ENCODE assay signal across 19 cellular contexts in genomic region chr10:43859016-43859525, GRCh38.
DNase-seq lines count a peak whose midpoint lies in the region; ATAC-seq, FAIRE-seq and TF ChIP-seq lines count a peak whose summit lies in the region.
"Had no signal": no experiment of that assay in that cellular context is flagged by ENCODE, and none has a peak within 500 bp of the region (broad histone marks: within the 10 kb centered on the region; RNA-seq: fewer than 3 reads in every experiment).

No MANE protein-coding gene starts in this region.

- no peak overlapping the region for H3K9ac ChIP-seq in K562 (ENCODE audit: insufficient read depth in 1 of 2, low read depth in 2 of 2, low read length in 2 of 2)
- H3K9ac ChIP-seq in endothelial cell of umbilical vein (replicated peaks; ENCODE audit: extremely low read depth, insufficient read depth, low read length): no peak overlapping the region

- no peaks in the 10 kb centered on the region for H3K9me1 ChIP-seq in K562 (ENCODE audit: control insufficient read depth, insufficient read depth, low read length)
- H3K9me1 ChIP-seq in endothelial cell of umbilical vein (replicated peaks; ENCODE audit: control insufficient read depth, extremely low read depth, insufficient read depth, low read length): no peaks in the 10 kb centered on the region

- H3K4me1 Mint-ChIP-seq in nephron progenitor cell: peaks cover 19% of the 10 kb centered on the region
- H3K4me1 Mint-ChIP-seq: CD8-positive, alpha-beta memory T cell had no signal

- no peak for TF ChIP-seq EP300 in K562 (IDR thresholded peaks at IDR 0.05; ENCODE audit: low read length)

- no peak overlapping the region for H3K4me3 ChIP-seq in right cardiac atrium (ENCODE audit: low read length)
- no peak overlapping the region for H3K4me3 ChIP-seq in K562
- H3K4me3 ChIP-seq in endothelial cell of umbilical vein (replicated peaks in 1 of 3; ENCODE audit: insufficient read depth in 1 of 3, low read depth in 1 of 3, low read length in 3 of 3): no peak overlapping the region
- H3K4me3 ChIP-seq in gastrocnemius medialis: no peak overlapping the region
- H3K4me3 ChIP-seq: HAP-1 had no signal

- no peaks in the 10 kb centered on the region for H3K36me3 ChIP-seq in K562 (ENCODE audit: control insufficient read depth, insufficient read depth, low read length)
- no peaks in the 10 kb centered on the region for H3K36me3 ChIP-seq in endothelial cell of umbilical vein (ENCODE audit: control insufficient read depth in 2 of 2, extremely low read depth in 1 of 2, insufficient read depth in 2 of 2, low read length in 2 of 2)
- no peaks in the 10 kb centered on the region for H3K36me3 ChIP-seq in gastrocnemius medialis
- H3K36me3 ChIP-seq: BE2C, HAP-1 had no signal

- no peak overlapping the region for H3K27ac Mint-ChIP-seq in nephron progenitor cell
- H3K27ac Mint-ChIP-seq: CD4-positive, CD25-positive, alpha-beta regulatory T cell; CD8-positive, alpha-beta memory T cell had no signal

- H3K27me3 ChIP-seq in right cardiac atrium (ENCODE audit: control insufficient read depth, insufficient read depth) (no peaks in the 10 kb centered on the region), K562 (ENCODE audit: control insufficient read depth in 2 of 2, insufficient read depth in 2 of 2, low read length in 2 of 2) (peaks cover 2 to 6% of the 10 kb centered on the region in 2 experiments; a peak in 2 of 5 replicates), endothelial cell of umbilical vein (ENCODE audit: control insufficient read depth in 2 of 2, insufficient read depth in 2 of 2, low read length in 2 of 2) (no peaks in the 10 kb centered on the region), gastrocnemius medialis (no peaks in the 10 kb centered on the region)
- H3K27me3 ChIP-seq: BE2C had no signal

- H3K36me3 Mint-ChIP-seq in nephron progenitor cell (ENCODE audit: low read depth): no peaks in the 10 kb centered on the region
- H3K36me3 Mint-ChIP-seq: CD4-positive, CD25-positive, alpha-beta regulatory T cell; CD8-positive, alpha-beta memory T cell had no signal

- no TSS peak for BruUV-seq in K562 (replicated peaks; lab: Mats Ljungman, UMichigan)
- no TSS peak for BruUV-seq in endothelial cell of umbilical vein (replicated peaks; lab: Mats Ljungman, UMichigan)

- no peak overlapping the region for H3K4me3 Mint-ChIP-seq in nephron progenitor cell
- H3K4me3 Mint-ChIP-seq: CD4-positive, CD25-positive, alpha-beta regulatory T cell; CD8-positive, alpha-beta memory T cell had no signal

- H4K20me1 ChIP-seq in K562 (replicated peaks; ENCODE audit: control insufficient read depth, insufficient read depth, low read length): no peaks in the 10 kb centered on the region
- H4K20me1 ChIP-seq in endothelial cell of umbilical vein (replicated peaks; ENCODE audit: control insufficient read depth, extremely low read depth, insufficient read depth, low read length): no peaks in the 10 kb centered on the region

- intact Hi-C loops in right cardiac atrium (cut with DNase I) (no loop called here), left cardiac atrium (cut with DNase I) (no loop called here), K562 (cut with micrococcal nuclease) (loop anchor here (10.0 kb wide), 1 partner anchor 184 kb away; no protein-coding TSS in a partner anchor), endothelial cell of umbilical vein (cut with micrococcal nuclease) (no loop called here), gastrocnemius medialis (cut with DNase I; ENCODE audit: low total_unique reads) (no loop called here)

- H3K27ac ChIP-seq in right cardiac atrium (ENCODE audit: low read length) (peak overlapping the region; percentile 55), K562 (ENCODE audit: extremely low read depth, low read depth, low read length) (no peak overlapping the region), endothelial cell of umbilical vein (ENCODE audit: insufficient read depth, low read depth, low read length) (peak overlapping the region; percentile 80), gastrocnemius medialis (peak overlapping the region in 3 of 4 donors; percentile 29 to 51 (median 33))

- TF ChIP-seq CTCF in K562 (IDR thresholded peaks at IDR 0.05 in 2 of 3, conservative IDR thresholded peaks at IDR 0.05 in 1 of 3; ENCODE audit: insufficient read depth in 2 of 3, low read depth in 1 of 3, low read length in 3 of 3) (no peak), endothelial cell of umbilical vein (IDR thresholded peaks at IDR 0.05; ENCODE audit: extremely low read depth in 1 of 2, insufficient read depth in 1 of 2, low read depth in 1 of 2, low read length in 2 of 2) (no peak), gastrocnemius medialis (IDR thresholded peaks at IDR 0.05 in 4 of 5, conservative IDR thresholded peaks at IDR 0.05 in 1 of 5) (no peak), nephron progenitor cell (IDR thresholded peaks at IDR 0.05) (no peak)

- H3K9me3 ChIP-seq in right cardiac atrium (ENCODE audit: control insufficient read depth, low read length) (no peaks in the 10 kb centered on the region), K562 (replicated peaks; ENCODE audit: control insufficient read depth, insufficient read depth, low read depth, low read length) (no peaks in the 10 kb centered on the region), endothelial cell of umbilical vein (replicated peaks; ENCODE audit: control insufficient read depth, insufficient read depth, low read length) (no peaks in the 10 kb centered on the region), gastrocnemius medialis (no peaks in the 10 kb centered on the region)
- H3K9me3 ChIP-seq: BE2C, HAP-1 had no signal

- H3K4me2 ChIP-seq in K562 (ENCODE audit: insufficient read depth, low read length) (no peak overlapping the region), endothelial cell of umbilical vein (ENCODE audit: insufficient read depth, low read length) (peak overlapping the region; percentile 31)

- TF ChIP-seq POLR2A in K562 (conservative IDR thresholded peaks at IDR 0.05) (no peak), endothelial cell of umbilical vein (IDR thresholded peaks at IDR 0.05; ENCODE audit: low read depth, low read length) (no peak), gastrocnemius medialis (IDR thresholded peaks at IDR 0.05) (no peak)

- H3K79me2 ChIP-seq in K562 (ENCODE audit: control insufficient read depth, insufficient read depth, low read length) (no peaks in the 10 kb centered on the region), endothelial cell of umbilical vein (ENCODE audit: control insufficient read depth, insufficient read depth, low read length) (no peaks in the 10 kb centered on the region)

- H3K9me3 Mint-ChIP-seq in nephron progenitor cell: no peaks in the 10 kb centered on the region
- H3K9me3 Mint-ChIP-seq: CD8-positive, alpha-beta memory T cell had no signal

- dilution Hi-C loops in endothelial cell of umbilical vein (cut with MboI; ENCODE audit: extremely low pct_ligation_motif_present, low sequenced_read_pairs): no loop called here

- WGBS in right cardiac atrium: 85% methylated on average over 6 of the region's 6 CpGs
- WGBS in K562 (ENCODE audit: insufficient coverage, low coverage, missing lambda C conversion rate): 0% methylated on average over 6 of the region's 6 CpGs

- TF ChIP-seq RAD21 in K562 (CRISPR knock-in tag; conservative IDR thresholded peaks at IDR 0.05 in 1 of 2, IDR thresholded peaks at IDR 0.05 in 1 of 2): no peak

- POLR2A ChIA-PET in K562 (lab: Yijun Ruan, JAX) (interaction anchor here (0.6 to 0.7 kb wide), 2 partner anchors 18 to 32 kb away, joined by 3 read pairs; no protein-coding TSS in a partner anchor), endothelial cell of umbilical vein (lab: Charles Lee) (interaction anchor here (0.8 kb wide), 1 partner anchor 12 kb away, joined by 3 read pairs; no protein-coding TSS in a partner anchor)

- no peak overlapping the region for H2AFZ ChIP-seq in K562 (ENCODE audit: low read depth, low read length)
- H2AFZ ChIP-seq in endothelial cell of umbilical vein (ENCODE audit: low read depth, low read length): peak overlapping the region; percentile 21

- in situ Hi-C loops in K562 (cut with MboI) (no loop called here), gastrocnemius medialis (cut with MboI; ENCODE audit: low sequenced_read_pairs in 4 of 4) (no loop called here)

- peaks cover 24% of the 10 kb centered on the region for H3K27me3 Mint-ChIP-seq in nephron progenitor cell (ENCODE audit: low read depth, poor library complexity)
- H3K27me3 Mint-ChIP-seq: CD4-positive, CD25-positive, alpha-beta regulatory T cell had no signal

- H3K4me1 ChIP-seq in right cardiac atrium (ENCODE audit: control insufficient read depth, insufficient read depth, low read length): peaks cover 18% of the 10 kb centered on the region
- no peaks in the 10 kb centered on the region for H3K4me1 ChIP-seq in K562 (replicated peaks in 1 of 2; ENCODE audit: control insufficient read depth in 2 of 2, insufficient read depth in 2 of 2, low read length in 2 of 2)
- H3K4me1 ChIP-seq in endothelial cell of umbilical vein (ENCODE audit: control insufficient read depth, extremely low read depth, insufficient read depth, low read length): peaks cover 53% of the 10 kb centered on the region
- peaks cover under 1 to 4% of the 10 kb centered on the region in 2 donors for H3K4me1 ChIP-seq in gastrocnemius medialis
- H3K4me1 ChIP-seq: HAP-1 had no signal

- DNase-seq in right cardiac atrium: no peak
- DNase-seq in left cardiac atrium: no peak
- DNase-seq in K562 (ENCODE audit: extremely low read depth in 1 of 4, low spot score in 3 of 4): no peak
- DNase-seq in endothelial cell of umbilical vein (ENCODE audit: low read depth, low spot score): peak; percentile 66
- no peak for DNase-seq in gastrocnemius medialis
- no peak for DNase-seq in nephron progenitor cell
- DNase-seq in NCI-H1436 (lab: John Stamatoyannopoulos, UW): no peak
- DNase-seq in NCI-H146 (lab: John Stamatoyannopoulos, UW): no peak
- DNase-seq: ACHN; BE2C; C1 segment of cervical spinal cord; CD4-positive, CD25-positive, alpha-beta regulatory T cell; CD8-positive, alpha-beta memory T cell; COR-L47; DMS 273 treated with DMSO at 0.1 percent for 48 hours had no signal

- CTCF ChIA-PET in K562 (lab: Yijun Ruan, JAX; ENCODE audit: low intra/inter-chr PET ratio): no interaction called here
- CTCF ChIA-PET in endothelial cell of umbilical vein (lab: Charles Lee): interaction anchor here (1.7 to 3.4 kb wide), 2 partner anchors 9 to 12 kb away, joined by 5 to 22 read pairs; no protein-coding TSS in a partner anchor

- FAIRE-seq in K562 (lab: Jason Lieb, UNC) (no peak), endothelial cell of umbilical vein (lab: Jason Lieb, UNC) (peak; percentile 81)
- FAIRE-seq: G401.6, GM12891, GM19239 had no signal

- peak in 1 of 2 donors; percentile 26 for ATAC-seq in right cardiac atrium
- no peak for ATAC-seq in left cardiac atrium
- ATAC-seq in K562: no peak
- no peak for ATAC-seq in gastrocnemius medialis

TF ChIP-seq in K562, 482 proteins besides CTCF, POLR2A, EP300 and RAD21 (continues in another document):
- TF ChIP-seq POLR3A (IDR thresholded peaks at IDR 0.05; ENCODE audit: borderline replicate concordance, extremely low read depth, insufficient read depth, insufficient read length): no peak
- TF ChIP-seq CREBBP (IDR thresholded peaks at IDR 0.05; ENCODE audit: low read depth, low read length): no peak

TF ChIP-seq in endothelial cell of umbilical vein, 7 proteins besides CTCF, POLR2A, EP300 and RAD21 (continues in another document):
- TF ChIP-seq MAX (IDR thresholded peaks at IDR 0.05; ENCODE audit: insufficient read depth, insufficient read length): no peak
